8 cellular contexts compared by ENCODE assay signal in genomic region chr1:171743014-171743870, GRCh38. TPM values are rescaled to one million over a fixed set of nuclear protein-coding genes. Genes with fewer than 3 reads are reported as not detected.
DNase-seq lines count a peak whose midpoint lies in the region; ATAC-seq and TF ChIP-seq lines count a peak whose summit lies in the region.

No MANE protein-coding gene starts in this region.

- H3K9me3 Mint-ChIP-seq in activated CD4-positive, alpha-beta memory T cell treated with anti-CD3 and anti-CD28 coated beads for 36 hours, result no peaks in the 10 kb centered on the region

- H3K36me3 Mint-ChIP-seq in activated CD4-positive, alpha-beta memory T cell treated with anti-CD3 and anti-CD28 coated beads for 36 hours, result peaks cover 2% of the 10 kb centered on the region

- peaks cover 45% of the 10 kb centered on the region for H3K4me1 Mint-ChIP-seq in activated CD4-positive, alpha-beta memory T cell treated with anti-CD3 and anti-CD28 coated beads for 36 hours (ENCODE audit: low read depth)

- peaks cover 25 to 26% of the 10 kb centered on the region in 2 experiments for H3K4me1 ChIP-seq in neutrophil (ENCODE audit: control insufficient read depth in 1 of 2, insufficient read depth in 1 of 2, low read depth in 1 of 2, low read length in 1 of 2)

- H3K27me3 ChIP-seq in HL-60 (ENCODE audit: insufficient read depth, poor library complexity, severe bottlenecking) (no peaks in the 10 kb centered on the region), neutrophil (peaks cover 38% of the 10 kb centered on the region)

- peak overlapping the region; percentile 97; the same call in 1 of the 2 replicates for H3K4me3 ChIP-seq in HL-60 (replicated peaks; ENCODE audit: insufficient read depth, low read length)
- peak overlapping the region; percentile 82 for H3K4me3 ChIP-seq in fibroblast of pulmonary artery (replicated peaks; ENCODE audit: low read depth, low read length)
- peak overlapping the region; percentile 91 to 93 for H3K4me3 ChIP-seq in neutrophil (ENCODE audit: low read depth in 1 of 2, low read length in 1 of 2)

- no peaks in the 10 kb centered on the region for H3K27me3 Mint-ChIP-seq in activated CD4-positive, alpha-beta memory T cell treated with anti-CD3 and anti-CD28 coated beads for 36 hours

- peak overlapping the region; percentile 99 for H3K4me3 Mint-ChIP-seq in activated CD4-positive, alpha-beta memory T cell treated with anti-CD3 and anti-CD28 coated beads for 36 hours

- H3K27ac Mint-ChIP-seq in activated CD4-positive, alpha-beta memory T cell treated with anti-CD3 and anti-CD28 coated beads for 36 hours, result peak overlapping the region; percentile 100

- no peaks in the 10 kb centered on the region for H3K9me3 ChIP-seq in neutrophil

- TF ChIP-seq CTCF in HL-60 (IDR thresholded peaks at IDR 0.05; ENCODE audit: insufficient read depth, low read length) (no peak), fibroblast of pulmonary artery (IDR thresholded peaks at IDR 0.05; ENCODE audit: low read length, missing control alignments) (no peak), neutrophil (IDR thresholded peaks at IDR 0.05) (no peak)

- peak; percentile 23 for DNase-seq in Ammon's horn (ENCODE audit: low spot score)
- peak in 1 of 2 experiments; percentile 11 for DNase-seq in HL-60 (ENCODE audit: low read depth in 1 of 2, low spot score in 1 of 2)
- DNase-seq in activated CD4-positive, alpha-beta memory T cell treated with anti-CD3 and anti-CD28 coated beads for 36 hours, result peak; percentile 23
- peak; percentile 78 for DNase-seq in fibroblast of pulmonary artery (ENCODE audit: low read depth)
- DNase-seq in posterior cingulate gyrus, result no peak
- DNase-seq in LoVo (ENCODE audit: low spot score), result no peak

- ATAC-seq in GM18858 (IDR thresholded peaks at IDR 0.05; ENCODE audit: unreplicated experiment), result no peak

- H3K36me3 ChIP-seq in neutrophil, result peaks cover 2% of the 10 kb centered on the region

- intact Hi-C loops in activated CD4-positive, alpha-beta memory T cell treated with anti-CD3 and anti-CD28 coated beads for 36 hours (cut with micrococcal nuclease), result loop anchor here (5.0 to 10.0 kb wide), 5 partner anchors 99 to 1948 kb away; partner anchors contain the start of genes DNM3, METTL18, SCYL3 and SUCO
- intact Hi-C loops in posterior cingulate gyrus (cut with DNase I), result loop anchor here (10.0 kb wide), 1 partner anchor 102 kb away; the partner anchor contains the start of gene DNM3

- POLR2A ChIA-PET in activated CD4-positive, alpha-beta memory T cell treated with anti-CD3 and anti-CD28 coated beads for 36 hours (lab: Charles Lee), result interaction anchor here (0.6 to 3.1 kb wide), 7 partner anchors 34 to 527 kb away, joined by 3 to 11 read pairs (median 3); partner anchors contain the start of genes DNM3 and METTL13

- H3K27ac ChIP-seq in HL-60 (replicated peaks) (peak overlapping the region; percentile 89), neutrophil (no peak overlapping the region)

- CTCF ChIA-PET in activated CD4-positive, alpha-beta memory T cell treated with anti-CD3 and anti-CD28 coated beads for 36 hours (lab: Charles Lee), result interaction anchor here (0.6 to 3.0 kb wide), 13 partner anchors 10 to 984 kb away, joined by 3 to 8 read pairs (median 4); partner anchors contain the start of genes FMO4 and PRRC2C

RNA-seq across cellular contexts. Expression of gene VAMP4, which starts 1.4 kb away (rescaled TPM):
- total RNA-seq in activated CD4-positive, alpha-beta memory T cell treated with anti-CD3 and anti-CD28 coated beads for 36 hours, result 10 to 100 TPM; 13.2 to 14.2 TPM

RNA-seq across cellular contexts. Expression of gene METTL13, which starts 38.2 kb away (rescaled TPM):
- 10 to 100 TPM; 45.6 to 49.8 TPM for total RNA-seq in activated CD4-positive, alpha-beta memory T cell treated with anti-CD3 and anti-CD28 coated beads for 36 hours

Comparison
In these comparisons a context has a peak if more than half of its experiments do, and no peak if none do; other contexts are left out.
1. DNase-seq: peak in Ammon's horn (single experiment), activated CD4-positive, alpha-beta memory T cell treated with anti-CD3 and anti-CD28 coated beads for 36 hours (single experiment) and fibroblast of pulmonary artery (single experiment); none in posterior cingulate gyrus (0 of 10) and LoVo (single experiment).
2. Peak in every context shown above with its lines, with median percentiles within 50 percentile points of each other: H3K4me3 ChIP-seq.